30 cellular contexts compared by ENCODE assay signal in the genomic region with DNA sequence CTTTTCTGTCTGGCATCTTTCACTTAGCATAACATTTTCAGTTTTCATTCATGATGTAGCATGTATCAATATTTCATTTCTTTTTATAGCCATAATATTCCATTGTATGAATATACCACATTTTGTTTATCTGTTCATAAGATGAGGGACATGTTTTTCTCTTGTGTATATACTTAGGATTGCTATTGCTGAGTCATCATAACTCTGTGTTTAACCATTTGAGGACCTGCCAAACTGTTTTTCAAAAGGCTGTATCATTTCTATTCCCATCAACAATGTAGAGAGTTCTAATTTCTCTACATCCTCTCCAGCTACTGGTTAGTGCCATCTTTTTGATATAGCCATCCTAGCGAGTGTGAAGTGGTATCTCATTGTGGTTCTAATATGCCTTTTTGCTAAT. TPM values are rescaled to one million over a fixed set of nuclear protein-coding genes. Genes with fewer than 3 reads are reported as not detected.
DNase-seq lines count a peak whose midpoint lies in the region; ATAC-seq, FAIRE-seq and TF ChIP-seq lines count a peak whose summit lies in the region.
"Had no signal": no experiment of that assay in that cellular context is flagged by ENCODE, and none has a peak within 500 bp of the region (broad histone marks: within the 10 kb centered on the region; RNA-seq: fewer than 3 reads in every experiment).

No MANE protein-coding gene starts in this region.

- no peak overlapping the region for H3K4me3 Mint-ChIP-seq in GM23338
- H3K4me3 Mint-ChIP-seq in astrocyte (ENCODE audit: unreplicated experiment): no peak overlapping the region
- no peak overlapping the region for H3K4me3 Mint-ChIP-seq in mesothelial cell of epicardium
- H3K4me3 Mint-ChIP-seq in activated T-helper 2 cell treated with anti-CD3 and anti-CD28 coated beads, Interferon-gamma antibody, Interleukin-2, Interleukin-4, amounts not matched to agents 10 μg/mL and 5 μg/mL and 100 μg/mL, durations not matched to agents 14 hours and 24 hours and 36 hours (ENCODE audit: low read depth): no peak overlapping the region
- H3K4me3 Mint-ChIP-seq: activated naive CD4-positive, alpha-beta T cell treated with anti-CD3 and anti-CD28 coated beads, Interleukin-2, amount 10 ng/mL, durations not matched to agents 7 days and 5 days; activated T-cell treated with anti-CD3 and anti-CD28 coated beads, Interleukin-2, amount 50 U/mL, for 72 hours; effector memory CD8-positive, alpha-beta T cell; immature natural killer cell had no signal

- H3K36me3 Mint-ChIP-seq in GM23338 (ENCODE audit: low read depth) (no peaks in the 10 kb centered on the region), astrocyte (ENCODE audit: low read depth, unreplicated experiment) (peaks cover 5% of the 10 kb centered on the region), mesothelial cell of epicardium (peaks cover 5% of the 10 kb centered on the region)
- H3K36me3 Mint-ChIP-seq in activated T-helper 2 cell treated with anti-CD3 and anti-CD28 coated beads, Interferon-gamma antibody, Interleukin-2, Interleukin-4, amounts not matched to agents 10 μg/mL and 5 μg/mL and 100 μg/mL, durations not matched to agents 14 hours and 24 hours and 36 hours (ENCODE audit: low read depth): no peaks in the 10 kb centered on the region
- H3K36me3 Mint-ChIP-seq: activated naive CD4-positive, alpha-beta T cell treated with anti-CD3 and anti-CD28 coated beads, Interleukin-2, amount 10 ng/mL, durations not matched to agents 7 days and 5 days; immature natural killer cell had no signal

- FAIRE-seq in astrocyte (lab: Jason Lieb, UNC): peak; percentile 9

- intact Hi-C loops in activated T-helper 2 cell treated with anti-CD3 and anti-CD28 coated beads, Interferon-gamma antibody, Interleukin-2, Interleukin-4, amounts not matched to agents 10 μg/mL and 5 μg/mL and 100 μg/mL, durations not matched to agents 14 hours and 24 hours and 36 hours (cut with micrococcal nuclease): no loop called here

- no peak overlapping the region for H3K4me2 ChIP-seq in GM23338
- H3K4me2 ChIP-seq in astrocyte (ENCODE audit: low read length): no peak overlapping the region
- H3K4me2 ChIP-seq: BLaER1 had no signal

- no peak overlapping the region for H3K9ac ChIP-seq in astrocyte (ENCODE audit: low read length)
- H3K9ac ChIP-seq: BLaER1 had no signal

- no peaks in the 10 kb centered on the region for H3F3A ChIP-seq in GM23338 (replicated peaks; ENCODE audit: low read depth)

- H3K27ac Mint-ChIP-seq in GM23338 (peak overlapping the region; percentile 46; the same call in 1 of the 2 replicates), astrocyte (ENCODE audit: unreplicated experiment) (no peak overlapping the region), mesothelial cell of epicardium (no peak overlapping the region)
- no peak overlapping the region for H3K27ac Mint-ChIP-seq in activated T-helper 2 cell treated with anti-CD3 and anti-CD28 coated beads, Interferon-gamma antibody, Interleukin-2, Interleukin-4, amounts not matched to agents 10 μg/mL and 5 μg/mL and 100 μg/mL, durations not matched to agents 14 hours and 24 hours and 36 hours
- H3K27ac Mint-ChIP-seq: activated naive CD4-positive, alpha-beta T cell treated with anti-CD3 and anti-CD28 coated beads, Interleukin-2, amount 10 ng/mL, durations not matched to agents 7 days and 5 days; activated T-cell treated with anti-CD3 and anti-CD28 coated beads, Interleukin-2, amount 50 U/mL, for 72 hours; effector memory CD8-positive, alpha-beta T cell; immature natural killer cell had no signal

- H3K4me1 ChIP-seq in ACC112 (ENCODE audit: control insufficient read depth, insufficient read depth, low read length, unreplicated experiment) (peaks cover 62% of the 10 kb centered on the region), GM23338 (ENCODE audit: insufficient read depth) (peaks cover 24% of the 10 kb centered on the region), astrocyte (ENCODE audit: insufficient read depth, low read length) (peaks cover 13% of the 10 kb centered on the region), BE2C (no peaks in the 10 kb centered on the region; the same call in 1 of the 2 replicates)

- TF ChIP-seq CTCF in GM23338 (conservative IDR thresholded peaks at IDR 0.05; ENCODE audit: low read depth in 2 of 2): no peak
- TF ChIP-seq CTCF in astrocyte (IDR thresholded peaks at IDR 0.05; ENCODE audit: insufficient read depth, low read depth, low read length): no peak
- TF ChIP-seq CTCF in BE2C (IDR thresholded peaks at IDR 0.05; ENCODE audit: low read depth, low read length): no peak
- TF ChIP-seq CTCF in mesothelial cell of epicardium (IDR thresholded peaks at IDR 0.05; ENCODE audit: unreplicated experiment): no peak

- no peaks in the 10 kb centered on the region for H3K9me2 ChIP-seq in GM23338 (ENCODE audit: insufficient read depth)

- H3K36me3 ChIP-seq in ACC112 (ENCODE audit: insufficient read depth, low read length): no peaks in the 10 kb centered on the region
- no peaks in the 10 kb centered on the region for H3K36me3 ChIP-seq in GM23338 (ENCODE audit: insufficient read depth)
- H3K36me3 ChIP-seq in astrocyte (ENCODE audit: insufficient read depth, low read length): no peaks in the 10 kb centered on the region
- no peaks in the 10 kb centered on the region for H3K36me3 ChIP-seq in BE2C
- H3K36me3 ChIP-seq: cardiac muscle cell, gastroesophageal sphincter had no signal

- H2AFZ ChIP-seq in ACC112 (ENCODE audit: low read length, unreplicated experiment): peak overlapping the region; percentile 12
- no peak overlapping the region for H2AFZ ChIP-seq in GM23338
- H2AFZ ChIP-seq in astrocyte (ENCODE audit: low read depth, low read length): no peak overlapping the region

- no peak for ATAC-seq in GM23338
- ATAC-seq: activated T-cell treated with anti-CD3 and anti-CD28 coated beads, Interleukin-2, amount 50 U/mL, for 72 hours; effector memory CD8-positive, alpha-beta T cell; gastroesophageal sphincter; sciatic nerve had no signal

- H3K27ac ChIP-seq in ACC112 (ENCODE audit: low read depth, low read length): peak overlapping the region; percentile 46
- H3K27ac ChIP-seq in GM23338 (ENCODE audit: low read depth): no peak overlapping the region
- H3K27ac ChIP-seq in astrocyte (ENCODE audit: low read depth, low read length): no peak overlapping the region
- H3K27ac ChIP-seq: BLaER1, cardiac muscle cell, gastroesophageal sphincter had no signal

- H3K27me3 ChIP-seq in ACC112 (ENCODE audit: insufficient read depth, low read length) (no peaks in the 10 kb centered on the region), GM23338 (ENCODE audit: insufficient read depth) (no peaks in the 10 kb centered on the region), astrocyte (ENCODE audit: insufficient read depth, low read length) (no peaks in the 10 kb centered on the region), BE2C (no peaks in the 10 kb centered on the region)
- H3K27me3 ChIP-seq: BLaER1, cardiac muscle cell, gastroesophageal sphincter, testis had no signal

- no peak for DNase-seq in GM23338 (ENCODE audit: low spot score)
- DNase-seq in astrocyte (ENCODE audit: low read depth): no peak
- DNase-seq in iris pigment epithelial cell (ENCODE audit: low read depth): peak; percentile 68
- no peak for DNase-seq in NCI-H510A (lab: John Stamatoyannopoulos, UW)
- DNase-seq in BE2C: no peak
- DNase-seq in mesothelial cell of epicardium (ENCODE audit: low spot score in 2 of 2, unreplicated experiment in 2 of 2): no peak
- DNase-seq in activated T-helper 2 cell treated with anti-CD3 and anti-CD28 coated beads, Interferon-gamma antibody, Interleukin-2, Interleukin-4, amounts not matched to agents 10 μg/mL and 5 μg/mL and 100 μg/mL, durations not matched to agents 14 hours and 24 hours and 36 hours (ENCODE audit: low spot score): no peak
- DNase-seq: ACHN; activated naive CD4-positive, alpha-beta T cell treated with anti-CD3 and anti-CD28 coated beads, Interleukin-2, amount 10 ng/mL, durations not matched to agents 7 days and 5 days; activated T-cell treated with anti-CD3 and anti-CD28 coated beads, Interleukin-2, amount 50 U/mL, for 72 hours; anterior cingulate cortex; cortex of kidney; effector memory CD8-positive, alpha-beta T cell; GDM1; hippocampal formation; immature natural killer cell; mesendoderm; NCI-H1105; NCI-H2029; NCI-H345; NCI-H774; stimulated activated naive CD4-positive, alpha-beta T cell treated with Interleukin-2 at 50 U/mL for 16 hours; SW 1271; T-helper 9 cell; testis had no signal

- H3K79me2 ChIP-seq in ACC112 (ENCODE audit: control insufficient read depth, insufficient read depth, low read length, unreplicated experiment): peaks cover 87% of the 10 kb centered on the region
- peaks cover 99% of the 10 kb centered on the region for H3K79me2 ChIP-seq in GM23338 (replicated peaks; ENCODE audit: insufficient read depth)
- peaks cover 81% of the 10 kb centered on the region for H3K79me2 ChIP-seq in astrocyte (ENCODE audit: insufficient read depth, low read length)

- no peaks in the 10 kb centered on the region for H3K9me3 Mint-ChIP-seq in GM23338
- H3K9me3 Mint-ChIP-seq in astrocyte (ENCODE audit: unreplicated experiment): no peaks in the 10 kb centered on the region
- no peaks in the 10 kb centered on the region for H3K9me3 Mint-ChIP-seq in mesothelial cell of epicardium
- H3K9me3 Mint-ChIP-seq in activated T-helper 2 cell treated with anti-CD3 and anti-CD28 coated beads, Interferon-gamma antibody, Interleukin-2, Interleukin-4, amounts not matched to agents 10 μg/mL and 5 μg/mL and 100 μg/mL, durations not matched to agents 14 hours and 24 hours and 36 hours: no peaks in the 10 kb centered on the region
- H3K9me3 Mint-ChIP-seq: activated naive CD4-positive, alpha-beta T cell treated with anti-CD3 and anti-CD28 coated beads, Interleukin-2, amount 10 ng/mL, durations not matched to agents 7 days and 5 days; activated T-cell treated with anti-CD3 and anti-CD28 coated beads, Interleukin-2, amount 50 U/mL, for 72 hours; effector memory CD8-positive, alpha-beta T cell; immature natural killer cell had no signal

- no peaks in the 10 kb centered on the region for H3K9me3 ChIP-seq in astrocyte (ENCODE audit: insufficient read depth, low read depth, low read length)
- H3K9me3 ChIP-seq in BE2C: no peaks in the 10 kb centered on the region
- H3K9me3 ChIP-seq: gastroesophageal sphincter, testis had no signal

- H3K27me3 Mint-ChIP-seq in GM23338 (ENCODE audit: insufficient read depth, low read depth, poor library complexity) (no peaks in the 10 kb centered on the region), astrocyte (ENCODE audit: low read depth, unreplicated experiment) (no peaks in the 10 kb centered on the region), mesothelial cell of epicardium (ENCODE audit: low read depth) (no peaks in the 10 kb centered on the region)
- H3K27me3 Mint-ChIP-seq in activated T-helper 2 cell treated with anti-CD3 and anti-CD28 coated beads, Interferon-gamma antibody, Interleukin-2, Interleukin-4, amounts not matched to agents 10 μg/mL and 5 μg/mL and 100 μg/mL, durations not matched to agents 14 hours and 24 hours and 36 hours (ENCODE audit: low read depth): no peaks in the 10 kb centered on the region
- H3K27me3 Mint-ChIP-seq: activated naive CD4-positive, alpha-beta T cell treated with anti-CD3 and anti-CD28 coated beads, Interleukin-2, amount 10 ng/mL, durations not matched to agents 7 days and 5 days; effector memory CD8-positive, alpha-beta T cell had no signal

- H3K4me3 ChIP-seq in ACC112 (ENCODE audit: low read depth, low read length) (peak overlapping the region; percentile 3; the same call in 1 of the 2 replicates), GM23338 (no peak overlapping the region), astrocyte (ENCODE audit: insufficient read depth, low read depth, low read length) (no peak overlapping the region), BE2C (ENCODE audit: low read depth, low read length) (no peak overlapping the region)
- H3K4me3 ChIP-seq: BLaER1, cardiac muscle cell, gastroesophageal sphincter, testis had no signal

- peaks cover 10% of the 10 kb centered on the region for H4K20me1 ChIP-seq in GM23338 (replicated peaks; ENCODE audit: insufficient read depth)
- peaks cover 60% of the 10 kb centered on the region for H4K20me1 ChIP-seq in astrocyte (ENCODE audit: insufficient read depth, low read length)
- H4K20me1 ChIP-seq: BLaER1 had no signal

- peaks cover 22% of the 10 kb centered on the region for H3K4me1 Mint-ChIP-seq in GM23338
- H3K4me1 Mint-ChIP-seq in astrocyte (ENCODE audit: low read depth, unreplicated experiment): peaks cover 67% of the 10 kb centered on the region
- peaks cover 31% of the 10 kb centered on the region for H3K4me1 Mint-ChIP-seq in mesothelial cell of epicardium
- peaks cover 19% of the 10 kb centered on the region for H3K4me1 Mint-ChIP-seq in activated T-helper 2 cell treated with anti-CD3 and anti-CD28 coated beads, Interferon-gamma antibody, Interleukin-2, Interleukin-4, amounts not matched to agents 10 μg/mL and 5 μg/mL and 100 μg/mL, durations not matched to agents 14 hours and 24 hours and 36 hours (ENCODE audit: low read depth)

RNA-seq across cellular contexts. Expression of a gene that starts 26.2 kb away (rescaled TPM):
- total RNA-seq in GM23338 (2014; rRNA removed; shearing (Covaris generic)): 85.1 and 86.5 TPM in 2 replicates
- polyA plus RNA-seq in GM23338 (2016; fragmentation: Nextera tagmentation; extraction: Ambion mirVana): 26.6 and 35.1 TPM in 2 replicates
- total RNA-seq in astrocyte: 229 and 240 TPM in 2 replicates
- 46.7 TPM for polyA plus RNA-seq in BE2C (2012; ENCODE audit: insufficient read depth, insufficient read length, low read depth)
- total RNA-seq in mesothelial cell of epicardium: 134 to 154 TPM (median 138 TPM) in 3 replicates
- total RNA-seq in activated T-helper 2 cell treated with anti-CD3 and anti-CD28 coated beads, Interferon-gamma antibody, Interleukin-2, Interleukin-4, amounts not matched to agents 10 μg/mL and 5 μg/mL and 100 μg/mL, durations not matched to agents 14 hours and 24 hours and 36 hours: 36.7 and 40.5 TPM in 2 replicates
